ENCODE assay signal across 8 cellular contexts in genomic region chr5:78899922-78900362, GRCh38.
DNase-seq lines count a peak whose midpoint lies in the region; ATAC-seq and TF ChIP-seq lines count a peak whose summit lies in the region.

No MANE protein-coding gene starts in this region.

- no peak overlapping the region for H3K4me3 ChIP-seq in cardiac muscle cell
- no peak overlapping the region for H3K4me3 ChIP-seq in right atrium auricular region

- no peak overlapping the region for H3K4me3 Mint-ChIP-seq in activated CD4-positive, alpha-beta memory T cell treated with anti-CD3 and anti-CD28 coated beads for 36 hours

- TF ChIP-seq CTCF in cardiac muscle cell (IDR thresholded peaks at IDR 0.05; ENCODE audit: low read depth, low read length): peak; percentile 90
- peak in 1 of 2 donors; percentile 58 for TF ChIP-seq CTCF in right atrium auricular region (IDR thresholded peaks at IDR 0.05)

- H3K9me3 ChIP-seq in cardiac muscle cell (ENCODE audit: low read depth) (no peaks in the 10 kb centered on the region), right atrium auricular region (peaks cover 5 to 12% of the 10 kb centered on the region in 2 donors)

- no peak overlapping the region for H3K27ac Mint-ChIP-seq in activated CD4-positive, alpha-beta memory T cell treated with anti-CD3 and anti-CD28 coated beads for 36 hours

- peak; percentile 93 for ATAC-seq in left lobe of liver
- no peak for ATAC-seq in HG02610 (IDR thresholded peaks at IDR 0.05; ENCODE audit: unreplicated experiment)
- no peak for ATAC-seq in GM21423 (IDR thresholded peaks at IDR 0.05; ENCODE audit: unreplicated experiment)
- ATAC-seq in HG03342 (IDR thresholded peaks at IDR 0.05; ENCODE audit: unreplicated experiment): no peak

- intact Hi-C loops in activated CD4-positive, alpha-beta memory T cell treated with anti-CD3 and anti-CD28 coated beads for 36 hours (cut with micrococcal nuclease): no loop called here

- H3K4me1 Mint-ChIP-seq in activated CD4-positive, alpha-beta memory T cell treated with anti-CD3 and anti-CD28 coated beads for 36 hours (ENCODE audit: low read depth): no peaks in the 10 kb centered on the region

- H3K27ac ChIP-seq in cardiac muscle cell (peak overlapping the region; percentile 78), right atrium auricular region (no peak overlapping the region)

- H3K27me3 ChIP-seq in cardiac muscle cell: no peaks in the 10 kb centered on the region
- no peaks in the 10 kb centered on the region for H3K27me3 ChIP-seq in right atrium auricular region

- POLR2A ChIA-PET in activated CD4-positive, alpha-beta memory T cell treated with anti-CD3 and anti-CD28 coated beads for 36 hours (lab: Charles Lee): no interaction called here

- DNase-seq in cardiac muscle cell (ENCODE audit: low read depth in 1 of 2, low spot score in 1 of 2) (peak; percentile 58 to 77), right atrium auricular region (ENCODE audit: low spot score) (no peak), MV-4-11 (lab: John Stamatoyannopoulos, UW) (peak; percentile 60), left lobe of liver (ENCODE audit: low spot score) (peak; percentile 55)
- DNase-seq in activated CD4-positive, alpha-beta memory T cell treated with anti-CD3 and anti-CD28 coated beads for 36 hours: peak; percentile 22

- CTCF ChIA-PET in activated CD4-positive, alpha-beta memory T cell treated with anti-CD3 and anti-CD28 coated beads for 36 hours (lab: Charles Lee): interaction anchor here (0.7 to 2.0 kb wide), 11 partner anchors 11 to 233 kb away, joined by 3 to 9 read pairs (median 4); no protein-coding TSS in a partner anchor

- H3K4me1 ChIP-seq in cardiac muscle cell (ENCODE audit: low read depth) (peaks cover 3% of the 10 kb centered on the region), right atrium auricular region (no peaks in the 10 kb centered on the region)

- H3K36me3 ChIP-seq in cardiac muscle cell (no peaks in the 10 kb centered on the region), right atrium auricular region (no peaks in the 10 kb centered on the region)

- no peaks in the 10 kb centered on the region for H3K27me3 Mint-ChIP-seq in activated CD4-positive, alpha-beta memory T cell treated with anti-CD3 and anti-CD28 coated beads for 36 hours

- peaks cover 14% of the 10 kb centered on the region for H3K36me3 Mint-ChIP-seq in activated CD4-positive, alpha-beta memory T cell treated with anti-CD3 and anti-CD28 coated beads for 36 hours

- peaks cover 16% of the 10 kb centered on the region for H3K9me3 Mint-ChIP-seq in activated CD4-positive, alpha-beta memory T cell treated with anti-CD3 and anti-CD28 coated beads for 36 hours
